15 cellular contexts compared by ENCODE assay signal in genomic region chrY:24561422-24561821, GRCh38. TPM values are rescaled to one million over a fixed set of nuclear protein-coding genes. Genes with fewer than 3 reads are reported as not detected.
"Had no signal": no experiment of that assay in that cellular context is flagged by ENCODE, and none has a peak within 500 bp of the region (broad histone marks: within the 10 kb centered on the region; RNA-seq: fewer than 3 reads in every experiment).

No MANE protein-coding gene starts in this region.

RNA-seq across cellular contexts. Expression of gene BPY2B, which starts 56.4 kb away (rescaled TPM):
- total RNA-seq: activated B cell treated with CpG ODN at 0.5 μM for 24 hours; activated CD4-positive, alpha-beta memory T cell treated with anti-CD3 and anti-CD28 coated beads for 36 hours; activated CD4-positive, alpha-beta memory T cell treated with anti-CD3 and anti-CD28 coated beads, Interleukin-2, amount 10 ng/mL, durations not matched to agents 7 days and 5 days; activated CD4-positive, alpha-beta T cell treated with anti-CD3 and anti-CD28 coated beads for 36 hours; activated CD4-positive, alpha-beta T cell treated with anti-CD3 and anti-CD28 coated beads, Interleukin-2, amount 10 ng/mL, durations not matched to agents 24 days and 14 days; activated CD4-positive, alpha-beta T cell treated with anti-CD3 and anti-CD28 coated beads, Interleukin-2, amount 10 ng/mL, durations not matched to agents 7 days and 5 days; activated CD8-positive, alpha-beta memory T cell treated with anti-CD3 and anti-CD28 coated beads for 36 hours; activated CD8-positive, alpha-beta memory T cell treated with anti-CD3 and anti-CD28 coated beads, Interleukin-2, amount 10 ng/mL, durations not matched to agents 7 days and 5 days; activated CD8-positive, alpha-beta T cell treated with anti-CD3 and anti-CD28 coated beads for 36 hours; activated CD8-positive, alpha-beta T cell treated with anti-CD3 and anti-CD28 coated beads, Interleukin-2, amount 10 ng/mL, durations not matched to agents 7 days and 5 days; T-cell; T-helper 1 cell treated with Interleukin-12 subunit alpha and Interleukin-12 subunit beta and Interleukin-4 antibody, amounts not matched to agents 30 ng/mL and 1 ng/mL, for 36 hours; T-helper 17 cell; T-helper 2 cell treated with Interferon-gamma antibody and Interleukin-4, amounts not matched to agents 100 ng/mL and 5 ng/mL, for 36 hours; WTC11 had no signal
